Comparison of ENCODE assay signal across 19 cellular contexts in genomic region chr21:40278345-40278744, GRCh38.
"Had no signal": no experiment of that assay in that cellular context is flagged by ENCODE, and none has a peak within 500 bp of the region (broad histone marks: within the 10 kb centered on the region; RNA-seq: fewer than 3 reads in every experiment).

No MANE protein-coding gene starts in this region.

- H3K27ac ChIP-seq: SJSA1, SK-N-MC had no signal

- H3K27me3 ChIP-seq: SJSA1 had no signal

- H3K36me3 ChIP-seq: SJSA1 had no signal

- H3K9me3 ChIP-seq: SJSA1 had no signal

- ATAC-seq: HepG2 had no signal

- H3K4me3 ChIP-seq: SJSA1, SK-N-MC had no signal

- DNase-seq: IMR-90, Karpas-422, KG1, MM.1S, NCI-H1092 treated with DMSO at 0.1 percent for 48 hours, NCI-H1436, NCI-H187, NCI-H2029, NCI-H2081 treated with DMSO at 0.1 percent for 48 hours, NCI-H2227 treated with DMSO at 0.1 percent for 48 hours, NCI-H524, NCI-H526 treated with DMSO at 0.1 percent for 48 hours, NCI-H748 treated with DMSO at 0.1 percent for 48 hours, Right ventricle myocardium superior, RPMI8226, SIG-M5 had no signal

- H3K4me1 ChIP-seq: SJSA1 had no signal

- FAIRE-seq: HepG2 had no signal
